8 cellular contexts compared by ENCODE assay signal in the genomic region with DNA sequence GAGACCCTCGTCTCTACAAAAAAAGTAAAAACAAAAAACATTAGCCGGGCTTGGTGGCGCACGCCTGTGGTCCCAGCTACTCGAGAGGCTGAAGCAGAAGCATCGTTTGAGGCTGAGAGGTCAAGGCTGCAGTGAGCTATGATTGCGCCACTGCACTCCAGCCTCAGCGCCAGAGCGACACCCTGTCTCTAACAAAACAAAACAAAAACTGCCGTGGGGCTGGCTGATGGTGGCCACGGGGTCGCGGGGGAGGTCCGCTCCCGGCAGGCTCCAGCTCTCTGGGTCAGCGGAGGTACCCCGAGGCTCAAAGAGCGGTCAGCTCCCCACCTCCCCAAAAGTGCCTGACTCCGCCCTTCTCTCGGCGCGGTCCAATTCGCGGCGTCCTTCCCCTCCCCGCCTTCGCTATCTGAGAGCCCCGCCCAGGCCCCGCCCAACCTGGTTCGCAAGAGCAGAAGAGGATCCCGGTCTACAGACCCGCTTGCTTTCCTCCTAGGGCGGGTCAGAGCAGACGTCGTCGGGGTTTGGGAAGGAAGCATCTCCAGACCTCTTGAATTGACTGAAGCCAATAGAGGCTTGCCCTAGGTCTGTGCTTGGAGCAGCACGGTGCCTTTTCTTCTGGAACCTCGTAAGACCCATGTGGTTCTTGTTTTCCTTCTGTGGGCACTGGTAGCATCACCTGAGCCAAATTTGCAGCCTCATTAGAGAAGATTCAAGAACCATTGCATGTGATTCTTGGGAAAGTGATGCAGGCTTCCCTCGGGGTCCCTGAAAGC. TPM values are rescaled to one million over a fixed set of nuclear protein-coding genes. Genes with fewer than 3 reads are reported as not detected.
A peak's percentile ranks its signal among the peaks of the same experiment; 100 is the strongest.
DNase-seq lines count a peak whose midpoint lies in the region; ATAC-seq and TF ChIP-seq lines count a peak whose summit lies in the region.
"Had no signal": no experiment of that assay in that cellular context is flagged by ENCODE, and none has a peak within 500 bp of the region (broad histone marks: within the 10 kb centered on the region; RNA-seq: fewer than 3 reads in every experiment).

No MANE protein-coding gene starts in this region.

- no peak for TF ChIP-seq POLR2A in upper lobe of left lung (IDR thresholded peaks at IDR 0.05)

- peak; percentile 63 for ATAC-seq in HG02759 (IDR thresholded peaks at IDR 0.05; ENCODE audit: unreplicated experiment)
- ATAC-seq in upper lobe of left lung (ENCODE audit: low FRiP score in 2 of 2): peak; percentile 13 to 24

- TF ChIP-seq CTCF in upper lobe of left lung (IDR thresholded peaks at IDR 0.05): no peak

- H3K27me3 ChIP-seq in upper lobe of left lung: peaks cover 0 to 68% (median 38%) of the 10 kb centered on the region in 4 donors

- H3K4me1 Mint-ChIP-seq in T-helper 2 cell treated with Interferon-gamma antibody and Interleukin-4, amounts not matched to agents 5 μg/mL and 100 μg/mL, for 36 hours (ENCODE audit: low read depth): peaks cover 30% of the 10 kb centered on the region

- no peaks in the 10 kb centered on the region for H3K9me3 ChIP-seq in upper lobe of left lung

- peak overlapping the region; percentile 75 for H3K4me3 Mint-ChIP-seq in T-helper 2 cell treated with Interferon-gamma antibody and Interleukin-4, amounts not matched to agents 5 μg/mL and 100 μg/mL, for 36 hours
- H3K4me3 Mint-ChIP-seq: neural crest cell had no signal

- H3K27me3 Mint-ChIP-seq in T-helper 2 cell treated with Interferon-gamma antibody and Interleukin-4, amounts not matched to agents 5 μg/mL and 100 μg/mL, for 36 hours (ENCODE audit: low read depth): peaks cover 89% of the 10 kb centered on the region

- H3K27ac Mint-ChIP-seq in T-helper 2 cell treated with Interferon-gamma antibody and Interleukin-4, amounts not matched to agents 5 μg/mL and 100 μg/mL, for 36 hours: no peak overlapping the region

- no peaks in the 10 kb centered on the region for H3K9me3 Mint-ChIP-seq in T-helper 2 cell treated with Interferon-gamma antibody and Interleukin-4, amounts not matched to agents 5 μg/mL and 100 μg/mL, for 36 hours

- peak overlapping the region in 3 of 4 donors; percentile 15 to 43 (median 21) for H3K4me3 ChIP-seq in upper lobe of left lung

- H3K36me3 ChIP-seq in upper lobe of left lung: no peaks in the 10 kb centered on the region

- H3K36me3 Mint-ChIP-seq in T-helper 2 cell treated with Interferon-gamma antibody and Interleukin-4, amounts not matched to agents 5 μg/mL and 100 μg/mL, for 36 hours (ENCODE audit: low read depth): peaks cover 1% of the 10 kb centered on the region

- WGBS in upper lobe of left lung, 2 donors: 6 to 10% methylated on average over 6 to 23 of the region's 39 CpGs

- H3K27ac ChIP-seq in upper lobe of left lung: no peak overlapping the region

- peak; percentile 54 for DNase-seq in ELF-1 (ENCODE audit: low read depth, low spot score)
- DNase-seq in T-helper 2 cell treated with Interferon-gamma antibody and Interleukin-4, amounts not matched to agents 5 μg/mL and 100 μg/mL, for 36 hours (ENCODE audit: low spot score): peak; percentile 29
- peak; percentile 84 for DNase-seq in iPS-NIHi11 (ENCODE audit: low spot score)
- DNase-seq in upper lobe of left lung: peak in 1 of 2 donors; percentile 59
- no peak for DNase-seq in HPDE6-E6E7 (ENCODE audit: extremely low spot score)
- no peak for DNase-seq in OCI-M1 (lab: John Stamatoyannopoulos, UW)

- peaks cover 4 to 36% (median 22%) of the 10 kb centered on the region in 4 donors for H3K4me1 ChIP-seq in upper lobe of left lung

- TF ChIP-seq EP300 in upper lobe of left lung (IDR thresholded peaks at IDR 0.05): no peak

RNA-seq across cellular contexts. Expression of gene RAX, which starts 7.8 kb away (rescaled TPM):
- not detected for total RNA-seq in upper lobe of left lung
- total RNA-seq: neural crest cell had no signal

RNA-seq across cellular contexts. Expression of gene GRP, which starts 45.5 kb away (rescaled TPM):
- total RNA-seq in upper lobe of left lung: 1 to 10 TPM in 2 of 6 donors, not detected in 4; 2.3 to 3.5 TPM
- total RNA-seq: neural crest cell had no signal

RNA-seq across cellular contexts. Expression of gene CPLX4, which starts 53.0 kb away (rescaled TPM):
- not detected for total RNA-seq in upper lobe of left lung
- total RNA-seq: neural crest cell had no signal

Comparison
In these comparisons a context has a peak if more than half of its experiments do, and no peak if none do; other contexts are left out.
1. DNase-seq: peak in ELF-1 (single experiment), T-helper 2 cell treated with Interferon-gamma antibody and Interleukin-4, amounts not matched to agents 5 μg/mL and 100 μg/mL, for 36 hours (single experiment) and iPS-NIHi11 (single experiment); none in HPDE6-E6E7 (single experiment) and OCI-M1 (single experiment).